ENCODE assay signal across 1 cellular context in genomic region chr3:42667096-42667522, GRCh38.
TF ChIP-seq lines count a peak whose summit lies in the region.

No MANE protein-coding gene starts in this region.

TF ChIP-seq in H1, 55 proteins besides CTCF, POLR2A, EP300 and RAD21:
- TF ChIP-seq POLR2AphosphoS5 (IDR thresholded peaks at IDR 0.05; ENCODE audit: low read depth, low read length) (no peak), EGR1 (IDR thresholded peaks at IDR 0.05; ENCODE audit: borderline replicate concordance, low read depth, low read length) (no peak), SP1 (IDR thresholded peaks at IDR 0.05; ENCODE audit: low read depth, low read length) (no peak), GABPA (IDR thresholded peaks at IDR 0.05; ENCODE audit: borderline replicate concordance, insufficient read depth, low read length) (no peak), CHD1 (IDR thresholded peaks at IDR 0.05; ENCODE audit: low read depth, low read length) (no peak), CBX5 (IDR thresholded peaks at IDR 0.05; ENCODE audit: low read depth, low read length) (no peak), BACH1 (IDR thresholded peaks at IDR 0.05; ENCODE audit: low read length) (no peak), E2F6 (IDR thresholded peaks at IDR 0.05) (no peak), TCF12 (IDR thresholded peaks at IDR 0.05; ENCODE audit: low read depth, low read length) (no peak), SIRT6 (IDR thresholded peaks at IDR 0.05; ENCODE audit: low read length) (no peak), PHF8 (conservative IDR thresholded peaks at IDR 0.05; ENCODE audit: low read depth, low read length) (no peak), EZH2 (IDR thresholded peaks at IDR 0.05; ENCODE audit: low read depth, low read length, severe bottlenecking) (no peak), SP2 (IDR thresholded peaks at IDR 0.05; ENCODE audit: low read length) (no peak), SAP30 (IDR thresholded peaks at IDR 0.05; ENCODE audit: insufficient read depth, insufficient replicate concordance, low read length) (no peak), JUN (IDR thresholded peaks at IDR 0.05; ENCODE audit: low read depth, low read length) (no peak), FOSL1 (IDR thresholded peaks at IDR 0.05; ENCODE audit: insufficient read depth, low read depth, low read length) (no peak), MAFK (IDR thresholded peaks at IDR 0.05; ENCODE audit: low read depth, low read length) (no peak)
